Comparison of ENCODE assay signal across 9 cellular contexts in the genomic region with DNA sequence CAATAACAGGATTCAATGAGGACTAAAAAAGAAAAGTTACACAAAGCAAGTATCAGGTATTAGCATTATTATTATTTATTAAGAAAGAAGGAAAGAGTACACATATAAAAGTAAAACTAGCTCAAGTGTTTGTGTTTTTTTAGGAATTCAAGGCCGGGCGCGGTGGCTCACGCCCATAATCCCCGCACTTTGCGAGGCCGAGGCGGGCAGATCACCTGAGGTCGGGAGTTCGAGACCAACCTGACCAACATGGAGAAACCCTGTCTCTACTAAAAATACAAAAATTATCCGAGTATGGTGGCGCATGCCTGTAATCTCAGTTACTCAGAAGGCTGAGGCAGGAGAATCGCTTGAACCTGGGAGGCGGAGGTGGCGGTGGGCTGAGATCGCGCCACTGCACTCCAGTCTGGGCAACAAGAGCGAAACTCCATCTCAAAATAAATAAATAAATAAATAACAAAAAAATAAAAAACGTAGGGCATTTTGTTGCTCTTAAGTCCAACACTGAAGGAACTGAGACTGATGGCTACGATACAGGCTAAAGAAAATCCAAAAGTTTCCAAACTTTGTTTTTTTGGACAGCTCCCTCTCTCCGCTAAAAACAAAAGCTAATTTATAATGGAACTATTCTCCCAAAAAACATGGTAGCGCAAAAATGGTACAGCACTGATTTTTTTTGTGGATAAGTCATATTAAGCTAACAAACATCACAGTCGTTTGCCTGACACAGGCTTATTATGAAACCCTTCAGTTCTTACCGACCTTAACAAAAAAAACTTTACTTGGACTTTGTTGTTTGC. TPM values are rescaled to one million over a fixed set of nuclear protein-coding genes. Genes with fewer than 3 reads are reported as not detected.
DNase-seq lines count a peak whose midpoint lies in the region; ATAC-seq and TF ChIP-seq lines count a peak whose summit lies in the region.
"Had no signal": no experiment of that assay in that cellular context is flagged by ENCODE, and none has a peak within 500 bp of the region (broad histone marks: within the 10 kb centered on the region; RNA-seq: fewer than 3 reads in every experiment).

No MANE protein-coding gene starts in this region.

- H3K36me3 ChIP-seq in left ventricle myocardium inferior (no peaks in the 10 kb centered on the region), brain microvascular endothelial cell (replicated peaks) (no peaks in the 10 kb centered on the region), mesodermal cell (ENCODE audit: control insufficient read depth, insufficient read depth, low read length) (peaks cover 19% of the 10 kb centered on the region)

- peak overlapping the region; percentile 95 for H3K4me3 ChIP-seq in left ventricle myocardium inferior
- H3K4me3 ChIP-seq in brain microvascular endothelial cell (ENCODE audit: low read depth, low read length) = peak overlapping the region; percentile 94
- peak overlapping the region; percentile 94 for H3K4me3 ChIP-seq in mesodermal cell (ENCODE audit: extremely low read depth, insufficient read depth, low read length, poor library complexity, severe bottlenecking)

- H3K4me1 ChIP-seq in left ventricle myocardium inferior (peaks cover 54% of the 10 kb centered on the region), mesodermal cell (ENCODE audit: control insufficient read depth, insufficient read depth, low read length, poor library complexity, severe bottlenecking) (peaks cover 9% of the 10 kb centered on the region)

- DNase-seq in left ventricle myocardium inferior (no peak), Right ventricle myocardium superior (no peak), brain microvascular endothelial cell (no peak), GM03348 (ENCODE audit: low spot score) (no peak), DMS79 (lab: John Stamatoyannopoulos, UW) (no peak)
- DNase-seq: SHP77 treated with DMSO at 0.1 percent for 48 hours had no signal

- no peak for TF ChIP-seq CTCF in left ventricle myocardium inferior (IDR thresholded peaks at IDR 0.05; ENCODE audit: borderline replicate concordance)
- TF ChIP-seq CTCF in brain microvascular endothelial cell (IDR thresholded peaks at IDR 0.05; ENCODE audit: low read depth, low read length, missing control alignments) = no peak

- intact Hi-C loops in left ventricle myocardium inferior (cut with micrococcal nuclease) = no loop called here
- intact Hi-C loops in Right ventricle myocardium superior (cut with DNase I) = loop anchor here (10.0 kb wide), 1 partner anchor 144 kb away; no protein-coding TSS in a partner anchor

- H3K9me3 ChIP-seq in left ventricle myocardium inferior (replicated peaks) (no peaks in the 10 kb centered on the region), mesodermal cell (ENCODE audit: control insufficient read depth, low read length) (no peaks in the 10 kb centered on the region)

- H3K27me3 ChIP-seq in left ventricle myocardium inferior (ENCODE audit: low read depth) (no peaks in the 10 kb centered on the region), brain microvascular endothelial cell (replicated peaks) (no peaks in the 10 kb centered on the region)

- WGBS in mesodermal cell (ENCODE audit: insufficient coverage in 2 of 2), 2 experiments = 88 to 94% methylated on average over 9 to 11 of the region's 24 CpGs

- in situ Hi-C loops in brain microvascular endothelial cell (cut with HindIII; ENCODE audit: low pct_ligation_motif_present, low sequenced_read_pairs) = no loop called here

- peak overlapping the region; percentile 96 for H3K27ac ChIP-seq in left ventricle myocardium inferior (replicated peaks)
- no peak overlapping the region for H3K27ac ChIP-seq in brain microvascular endothelial cell
- H3K27ac ChIP-seq in mesodermal cell (ENCODE audit: low read depth, low read length, severe bottlenecking) = no peak overlapping the region

- ATAC-seq in Right ventricle myocardium superior (ENCODE audit: poor library complexity) = no peak
- ATAC-seq in GM21381 (IDR thresholded peaks at IDR 0.05; ENCODE audit: unreplicated experiment) = no peak
- ATAC-seq in GM19455 (IDR thresholded peaks at IDR 0.05; ENCODE audit: unreplicated experiment) = no peak

RNA-seq across cellular contexts. Expression of a gene that starts 1.7 kb away (rescaled TPM):
- total RNA-seq in left ventricle myocardium inferior (34.6 TPM), Right ventricle myocardium superior (34.1 TPM)
- polyA plus RNA-seq in mesodermal cell (2013, experiment 1 of 2) = 26.8 TPM
- 29.2 TPM for polyA plus RNA-seq in mesodermal cell (2013, experiment 2 of 2)
